In genomic region chr2:141534671-141535359, GRCh38 we compare ENCODE assay signal across 1 cellular context.
A peak's percentile ranks its signal among the peaks of the same experiment; 100 is the strongest.
TF ChIP-seq lines count a peak whose summit lies in the region.

No MANE protein-coding gene starts in this region.

TF ChIP-seq in GM12878, 131 proteins besides CTCF, POLR2A, EP300 and RAD21 (continued from another document):
- TF ChIP-seq CUX1 (IDR thresholded peaks at IDR 0.05; ENCODE audit: insufficient replicate concordance, low read depth, low read length), result no peak
- no peak for TF ChIP-seq TBL1XR1 (IDR thresholded peaks at IDR 0.05; ENCODE audit: low read depth, low read length)
- TF ChIP-seq YBX1 (IDR thresholded peaks at IDR 0.05), result no peak
- TF ChIP-seq PBX3 (IDR thresholded peaks at IDR 0.05; ENCODE audit: insufficient replicate concordance, low read depth, low read length), result no peak
- TF ChIP-seq PAX5 (IDR thresholded peaks at IDR 0.05; ENCODE audit: borderline replicate concordance, low read depth, low read length), result peak; percentile 22; the same call in 1 of the 2 replicates
- no peak for TF ChIP-seq ATF7 (IDR thresholded peaks at IDR 0.05; ENCODE audit: low read depth)
- no peak for TF ChIP-seq DPF2 (IDR thresholded peaks at IDR 0.05)
- peak; percentile 18; the same call in 1 of the 2 replicates for TF ChIP-seq SPI1 (IDR thresholded peaks at IDR 0.05; ENCODE audit: borderline replicate concordance, insufficient read depth, low read depth, low read length)
- peak; percentile 82 for TF ChIP-seq ATF2 (IDR thresholded peaks at IDR 0.05; ENCODE audit: low read length)
- peak in 1 of 2 experiments; percentile 33; a peak in 1 of 4 replicates for TF ChIP-seq CEBPB (IDR thresholded peaks at IDR 0.05; ENCODE audit: borderline replicate concordance in 1 of 2, low read depth in 2 of 2, low read length in 2 of 2)
- peak in 1 of 2 experiments; percentile 27; a peak in 1 of 3 replicates for TF ChIP-seq EGR1 (IDR thresholded peaks at IDR 0.05; ENCODE audit: borderline replicate concordance in 1 of 2, low read depth in 2 of 2, low read length in 2 of 2)
- TF ChIP-seq TCF7 (IDR thresholded peaks at IDR 0.05; ENCODE audit: borderline replicate concordance), result 0 out of 2 replicates have a peak, but pooled peaks have one; percentile 19
- peak; percentile 18 for TF ChIP-seq SP1 (IDR thresholded peaks at IDR 0.05; ENCODE audit: low read depth, low read length)
- 0 out of 2 replicates have a peak, but pooled peaks have one; percentile 41 for TF ChIP-seq CBFB (IDR thresholded peaks at IDR 0.05; ENCODE audit: low read depth)
- TF ChIP-seq IKZF2 (IDR thresholded peaks at IDR 0.05), result no peak
- no peak for TF ChIP-seq STAT3 (IDR thresholded peaks at IDR 0.05; ENCODE audit: low read depth, low read length)
- TF ChIP-seq FOXM1 (IDR thresholded peaks at IDR 0.05; ENCODE audit: low read depth, low read length), result peak; percentile 88
- peak; percentile 93 for TF ChIP-seq MEF2A (IDR thresholded peaks at IDR 0.05; ENCODE audit: insufficient read depth, low read depth, low read length)
- no peak for TF ChIP-seq IRF4 (IDR thresholded peaks at IDR 0.05; ENCODE audit: low read depth, low read length)
- no peak for TF ChIP-seq BACH1 (IDR thresholded peaks at IDR 0.05; ENCODE audit: borderline replicate concordance)
- peak; percentile 73; the same call in 1 of the 2 replicates for TF ChIP-seq MTA3 (IDR thresholded peaks at IDR 0.05; ENCODE audit: borderline replicate concordance, low read length)
- TF ChIP-seq RCOR1 (conservative IDR thresholded peaks at IDR 0.05; ENCODE audit: low read depth, low read length), result no peak
- peak; percentile 65; the same call in 1 of the 2 replicates for TF ChIP-seq CREM (IDR thresholded peaks at IDR 0.05; ENCODE audit: low read depth)
- TF ChIP-seq CEBPZ (IDR thresholded peaks at IDR 0.05; ENCODE audit: low read depth, low read length), result no peak
- peak; percentile 56; the same call in 1 of the 2 replicates for TF ChIP-seq ZBED1 (IDR thresholded peaks at IDR 0.05; ENCODE audit: borderline replicate concordance)
- no peak for TF ChIP-seq HCFC1 (IDR thresholded peaks at IDR 0.05; ENCODE audit: low read length)
- peak; percentile 60; the same call in 1 of the 2 replicates for TF ChIP-seq CREB1 (IDR thresholded peaks at IDR 0.05; ENCODE audit: low read depth)
- TF ChIP-seq CBX5 (IDR thresholded peaks at IDR 0.05; ENCODE audit: low read depth), result peak; percentile 66; the same call in 1 of the 2 replicates
- peak; percentile 89 for TF ChIP-seq NFIC (IDR thresholded peaks at IDR 0.05; ENCODE audit: low read depth, low read length)
- TF ChIP-seq JUNB (IDR thresholded peaks at IDR 0.05), result peak; percentile 46; the same call in 1 of the 2 replicates
- TF ChIP-seq EED (IDR thresholded peaks at IDR 0.05; ENCODE audit: low read depth), result 0 out of 2 replicates have a peak, but pooled peaks have one; percentile 16
- no peak for TF ChIP-seq MYB (IDR thresholded peaks at IDR 0.05; ENCODE audit: borderline replicate concordance, low read depth, low read length)
- no peak for TF ChIP-seq IKZF1 (conservative IDR thresholded peaks at IDR 0.05)
- TF ChIP-seq ELK1 (IDR thresholded peaks at IDR 0.05; ENCODE audit: low read depth, low read length), result no peak
- TF ChIP-seq NFXL1 (IDR thresholded peaks at IDR 0.05; ENCODE audit: borderline replicate concordance), result no peak
- TF ChIP-seq RELA (IDR thresholded peaks at IDR 0.05; ENCODE audit: borderline replicate concordance, partially characterized antibody), result no peak
- TF ChIP-seq SMAD1 (IDR thresholded peaks at IDR 0.05; ENCODE audit: low read depth, partially characterized antibody), result no peak
- TF ChIP-seq WRNIP1 (IDR thresholded peaks at IDR 0.05; ENCODE audit: borderline replicate concordance, low read depth, low read length), result no peak
- no peak for TF ChIP-seq PRDM15 (CRISPR knock-in tag; IDR thresholded peaks at IDR 0.05)
- no peak for TF ChIP-seq ASH2L (IDR thresholded peaks at IDR 0.05; ENCODE audit: borderline replicate concordance, low read depth)
- no peak for TF ChIP-seq TCF3 (IDR thresholded peaks at IDR 0.05; ENCODE audit: borderline replicate concordance, insufficient read depth, low read depth, low read length)
